In genomic region chrX:88560673-88561330, GRCh38 we compare ENCODE assay signal across 20 cellular contexts.
DNase-seq lines count a peak whose midpoint lies in the region; ATAC-seq, FAIRE-seq and TF ChIP-seq lines count a peak whose summit lies in the region.
"Had no signal": no experiment of that assay in that cellular context is flagged by ENCODE, and none has a peak within 500 bp of the region (broad histone marks: within the 10 kb centered on the region; RNA-seq: fewer than 3 reads in every experiment).

No MANE protein-coding gene starts in this region.

- no peaks in the 10 kb centered on the region for H4K20me1 ChIP-seq in PC-3 (ENCODE audit: low read length)

- H3K9ac ChIP-seq in PC-3 (ENCODE audit: low read length), result no peak overlapping the region
- H3K9ac ChIP-seq: KMS-11 had no signal

- H3K36me3 ChIP-seq in PC-3 (ENCODE audit: low read depth, low read length), result no peaks in the 10 kb centered on the region
- H3K36me3 ChIP-seq: BE2C, MG63 had no signal

- no peaks in the 10 kb centered on the region for H3K27me3 ChIP-seq in PC-3 (ENCODE audit: low read length)
- H3K27me3 ChIP-seq: BE2C, MG63 had no signal

- no peaks in the 10 kb centered on the region for H3K27me3 Mint-ChIP-seq in progenitor cell of endocrine pancreas
- H3K27me3 Mint-ChIP-seq: CD4-positive, alpha-beta memory T cell had no signal

- peak; percentile 42 for FAIRE-seq in frontal cortex (lab: Jason Lieb, UNC)
- FAIRE-seq: D721Med, H54 had no signal

- no TSS peak for BruUV-seq in PC-3 (replicated peaks; lab: Mats Ljungman, UMichigan)

- no peak overlapping the region for H3K4me2 ChIP-seq in PC-3 (ENCODE audit: low read length)
- H3K4me2 ChIP-seq: KMS-11 had no signal

- no peaks in the 10 kb centered on the region for H3K36me3 Mint-ChIP-seq in progenitor cell of endocrine pancreas (ENCODE audit: insufficient read depth)
- H3K36me3 Mint-ChIP-seq: CD4-positive, alpha-beta memory T cell had no signal

- H2AFZ ChIP-seq in PC-3 (ENCODE audit: low read length), result 0 out of 2 replicates have a peak overlapping the region, but pooled peaks have one; percentile 48

- peak overlapping the region; percentile 17 for H3K4me3 Mint-ChIP-seq in progenitor cell of endocrine pancreas (ENCODE audit: low read depth)
- H3K4me3 Mint-ChIP-seq: CD4-positive, alpha-beta memory T cell had no signal

- H3K27ac ChIP-seq in PC-3 (ENCODE audit: low read length), result no peak overlapping the region
- H3K27ac ChIP-seq: KMS-11, RWPE1 had no signal

- peaks cover 16% of the 10 kb centered on the region for H3K4me1 Mint-ChIP-seq in progenitor cell of endocrine pancreas (ENCODE audit: low read depth)
- H3K4me1 Mint-ChIP-seq: CD4-positive, alpha-beta memory T cell had no signal

- H3F3A ChIP-seq in PC-3 (ENCODE audit: low read length, unreplicated experiment), result no peaks in the 10 kb centered on the region

- H3K79me2 ChIP-seq in PC-3 (ENCODE audit: low read length), result no peaks in the 10 kb centered on the region

- H3K9me3 ChIP-seq in PC-3 (ENCODE audit: low read length), result no peaks in the 10 kb centered on the region
- H3K9me3 ChIP-seq: BE2C, MG63 had no signal

- no peaks in the 10 kb centered on the region for H3K4me1 ChIP-seq in PC-3 (ENCODE audit: insufficient read depth, low read length)
- H3K4me1 ChIP-seq: BE2C had no signal

- peaks cover 4% of the 10 kb centered on the region for H3K9me3 Mint-ChIP-seq in progenitor cell of endocrine pancreas (ENCODE audit: low read depth)

- no peak overlapping the region for H3K4me3 ChIP-seq in PC-3 (ENCODE audit: low read length)
- H3K4me3 ChIP-seq: MG63 had no signal

- DNase-seq in PC-3 (no peak), frontal cortex (ENCODE audit: low spot score in 2 of 2) (no peak), medulla oblongata (ENCODE audit: extremely low spot score) (peak; percentile 3), progenitor cell of endocrine pancreas (ENCODE audit: low spot score, unreplicated experiment) (no peak), cerebellar nuclear complex (lab: John Stamatoyannopoulos, UW) (no peak)
- no peak for DNase-seq in activated naive CD4-positive, alpha-beta T cell (lab: John Stamatoyannopoulos, UW)
- DNase-seq: BE2C; CD4-positive, alpha-beta memory T cell; MG63; NCI-H187 treated with DMSO at 0.1 percent for 48 hours; NCI-H2171 treated with DMSO at 0.1 percent for 48 hours; NCI-H526 treated with DMSO at 0.1 percent for 48 hours; NK-92 treated with Interleukin-12 subunit alpha and Interleukin-12 subunit beta, amount 100 ng/mL, for 24 hours; OCI-M1 had no signal

- no peak for TF ChIP-seq CTCF in PC-3 (conservative IDR thresholded peaks at IDR 0.05; ENCODE audit: low read depth, low read length)
- no peak for TF ChIP-seq CTCF in progenitor cell of endocrine pancreas (IDR thresholded peaks at IDR 0.05; ENCODE audit: unreplicated experiment)

- peak overlapping the region; percentile 91 for H3K27ac Mint-ChIP-seq in progenitor cell of endocrine pancreas
- H3K27ac Mint-ChIP-seq: CD4-positive, alpha-beta memory T cell had no signal

- POLR2A ChIA-PET in PC-3 (lab: Charles Lee; ENCODE audit: unreplicated experiment), result no interaction called here

- H3K9me2 ChIP-seq in PC-3 (replicated peaks; ENCODE audit: low read length), result no peaks in the 10 kb centered on the region

- no peak for ATAC-seq in PC-3
- ATAC-seq in HG03097 (IDR thresholded peaks at IDR 0.05; ENCODE audit: low FRiP score, unreplicated experiment), result no peak
- no peak for ATAC-seq in esophagus mucosa

- CTCF ChIA-PET in PC-3 (lab: Charles Lee), result no interaction called here

- intact Hi-C loops in PC-3 (cut with micrococcal nuclease), result no loop called here
